19 cellular contexts compared by ENCODE assay signal in the genomic region with DNA sequence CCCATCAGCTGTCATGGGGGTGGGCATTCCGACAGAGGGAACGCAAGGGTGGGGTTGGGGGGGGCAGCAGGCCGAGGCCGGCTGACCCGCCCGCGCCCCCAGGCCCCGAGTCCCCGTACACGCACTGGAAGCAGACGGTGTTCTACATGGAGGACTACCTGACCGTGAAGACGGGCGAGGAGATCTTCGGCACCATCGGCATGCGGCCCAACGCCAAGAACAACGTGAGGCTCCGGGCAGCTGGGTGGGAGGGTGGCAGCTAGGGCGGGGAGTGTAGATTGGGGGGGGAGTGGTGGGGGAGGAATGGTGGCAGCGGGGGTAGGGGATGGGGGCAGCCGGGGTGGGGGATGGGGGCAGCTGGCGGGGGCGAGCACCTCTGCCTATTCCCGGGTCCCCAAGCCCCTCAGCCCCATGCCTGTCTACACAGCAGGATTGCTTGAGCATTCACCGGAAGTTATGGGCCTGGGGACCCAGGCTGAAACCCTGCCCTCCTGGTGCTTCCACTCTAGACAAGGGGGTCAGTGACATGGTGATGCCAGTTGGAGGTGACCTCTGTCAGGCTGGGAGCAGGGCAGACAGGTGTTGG. TPM values are rescaled to one million over a fixed set of nuclear protein-coding genes. Genes with fewer than 3 reads are reported as not detected.
DNase-seq lines count a peak whose midpoint lies in the region; ATAC-seq, FAIRE-seq and TF ChIP-seq lines count a peak whose summit lies in the region.
"Had no signal": no experiment of that assay in that cellular context is flagged by ENCODE, and none has a peak within 500 bp of the region (broad histone marks: within the 10 kb centered on the region; RNA-seq: fewer than 3 reads in every experiment).

No MANE protein-coding gene starts in this region.

- ATAC-seq in GM23338 (no peak), WTC11 (no peak), gastrocnemius medialis (no peak), HG02759 (IDR thresholded peaks at IDR 0.05; ENCODE audit: unreplicated experiment) (no peak)

- peaks cover 63% of the 10 kb centered on the region for H3K36me3 Mint-ChIP-seq in GM23338 (ENCODE audit: low read depth)
- peaks cover 52% of the 10 kb centered on the region for H3K36me3 Mint-ChIP-seq in WTC11

- H3K79me2 ChIP-seq in GM23338 (replicated peaks; ENCODE audit: insufficient read depth) (peaks cover 27% of the 10 kb centered on the region), PC-9 (ENCODE audit: low read depth) (peaks cover 32% of the 10 kb centered on the region)

- CTCF ChIA-PET in WTC11 (lab: Charles Lee) (interaction anchor here (1.8 kb wide), 1 partner anchor 80 kb away, joined by 3 read pairs; no protein-coding TSS in a partner anchor), PC-9 (lab: Charles Lee) (no interaction called here)

- peak overlapping the region; percentile 26; the same call in 1 of the 3 replicates for H3K4me3 Mint-ChIP-seq in GM23338
- H3K4me3 Mint-ChIP-seq in WTC11 = no peak overlapping the region; the same call in 1 of the 2 replicates
- H3K4me3 Mint-ChIP-seq: CD4-positive, alpha-beta memory T cell had no signal

- H3K9me2 ChIP-seq in GM23338 (ENCODE audit: insufficient read depth) = no peaks in the 10 kb centered on the region
- H3K9me2 ChIP-seq in PC-9 (ENCODE audit: insufficient read depth) = no peaks in the 10 kb centered on the region

- H3K4me1 ChIP-seq in GM23338 (ENCODE audit: insufficient read depth) = peaks cover 23% of the 10 kb centered on the region
- H3K4me1 ChIP-seq in gastrocnemius medialis = peaks cover 10 to 13% of the 10 kb centered on the region in 2 donors
- H3K4me1 ChIP-seq in PC-9 (replicated peaks; ENCODE audit: insufficient read depth) = no peaks in the 10 kb centered on the region
- H3K4me1 ChIP-seq: HAP-1 had no signal

- H3K4me2 ChIP-seq in GM23338 (no peak overlapping the region), PC-9 (no peak overlapping the region)

- BruUV-seq in PC-9 (replicated peaks; lab: Mats Ljungman, UMichigan) = no TSS peak

- H3K9me3 Mint-ChIP-seq in GM23338 (peaks cover 8% of the 10 kb centered on the region), WTC11 (no peaks in the 10 kb centered on the region)
- H3K9me3 Mint-ChIP-seq: CD4-positive, alpha-beta memory T cell had no signal

- H3K27ac ChIP-seq in GM23338 (ENCODE audit: low read depth) (peak overlapping the region; percentile 79; the same call in 1 of the 2 replicates), gastrocnemius medialis (peak overlapping the region in 3 of 4 donors; percentile 34 to 72 (median 54)), PC-9 (no peak overlapping the region)
- H3K27ac ChIP-seq: SJCRH30 had no signal

- H3K36me3 ChIP-seq in GM23338 (ENCODE audit: insufficient read depth) (peaks cover 36% of the 10 kb centered on the region), gastrocnemius medialis (peaks cover 0 to 55% of the 10 kb centered on the region in 2 donors), PC-9 (ENCODE audit: low read depth) (peaks cover 34% of the 10 kb centered on the region)

- no peak overlapping the region for H3K4me3 ChIP-seq in GM23338
- peak overlapping the region in 1 of 4 donors; percentile 59 for H3K4me3 ChIP-seq in gastrocnemius medialis
- H3K4me3 ChIP-seq in PC-9 = no peak overlapping the region
- H3K4me3 ChIP-seq: HAP-1, SJCRH30 had no signal

- H3F3A ChIP-seq in GM23338 (replicated peaks; ENCODE audit: low read depth) (peaks cover 69% of the 10 kb centered on the region), PC-9 (ENCODE audit: insufficient read depth, low read depth) (peaks cover 70% of the 10 kb centered on the region; the same call in 1 of the 2 replicates)

- in situ Hi-C loops in gastrocnemius medialis (cut with MboI; ENCODE audit: low sequenced_read_pairs in 4 of 4) = no loop called here

- H3K27ac Mint-ChIP-seq in GM23338 (no peak overlapping the region), WTC11 (peak overlapping the region; percentile 32; the same call in 1 of the 2 replicates)

- TF ChIP-seq CTCF in GM23338 (conservative IDR thresholded peaks at IDR 0.05; ENCODE audit: low read depth in 2 of 2) = no peak
- TF ChIP-seq CTCF in WTC11 (IDR thresholded peaks at IDR 0.05) = no peak
- TF ChIP-seq CTCF in gastrocnemius medialis (IDR thresholded peaks at IDR 0.05 in 4 of 5, conservative IDR thresholded peaks at IDR 0.05 in 1 of 5) = no peak
- no peak for TF ChIP-seq CTCF in PC-9 (conservative IDR thresholded peaks at IDR 0.05)

- DNase-seq in GM23338 (ENCODE audit: low spot score) (no peak), WTC11 (ENCODE audit: low spot score) (no peak), iPS-NIHi11 (ENCODE audit: low spot score) (peak; percentile 5), gastrocnemius medialis (no peak), PC-9 (no peak), GM12891 (ENCODE audit: insufficient read length, low spot score) (no peak), DMS 273 treated with DMSO at 0.1 percent for 48 hours (lab: John Stamatoyannopoulos, UW) (no peak)
- DNase-seq: ACHN, DND-41, GDM1, NCI-H1417 treated with DMSO at 0.1 percent for 48 hours, NCI-H2029 treated with DMSO at 0.1 percent for 48 hours, NCI-H510A, NCI-H82, SJCRH30 had no signal

- intact Hi-C loops in gastrocnemius medialis (cut with DNase I; ENCODE audit: low total_unique reads) (no loop called here), PC-9 (cut with micrococcal nuclease; ENCODE audit: unreplicated experiment) (no loop called here)

- H3K9me3 ChIP-seq in gastrocnemius medialis = no peaks in the 10 kb centered on the region
- H3K9me3 ChIP-seq in PC-9 (ENCODE audit: insufficient read depth, low read depth) = no peaks in the 10 kb centered on the region
- H3K9me3 ChIP-seq: HAP-1, SJCRH30 had no signal

- POLR2A ChIA-PET in WTC11 (lab: Charles Lee) (interaction anchor here (0.6 to 5.9 kb wide), 3 partner anchors 10 to 252 kb away, joined by 4 to 38 read pairs (median 5); a partner anchor contains a TSS), PC-9 (lab: Charles Lee; ENCODE audit: unreplicated experiment) (no interaction called here)

- H2AFZ ChIP-seq in GM23338 (no peak overlapping the region), PC-9 (no peak overlapping the region)

- H3K4me1 Mint-ChIP-seq in GM23338 (peaks cover 46% of the 10 kb centered on the region), WTC11 (peaks cover 43% of the 10 kb centered on the region)

- FAIRE-seq in GM12891 (lab: Jason Lieb, UNC) = no peak
- FAIRE-seq: D721Med had no signal

- TF ChIP-seq POLR2A in gastrocnemius medialis (IDR thresholded peaks at IDR 0.05) (no peak), GM12891 (IDR thresholded peaks at IDR 0.05; ENCODE audit: low read depth, low read length) (no peak)

- H3K27me3 ChIP-seq in GM23338 (ENCODE audit: insufficient read depth) (no peaks in the 10 kb centered on the region), gastrocnemius medialis (peaks cover 3 to 17% (median 11%) of the 10 kb centered on the region in 3 donors), PC-9 (ENCODE audit: insufficient read depth, low read depth) (no peaks in the 10 kb centered on the region)
- H3K27me3 ChIP-seq: SJCRH30 had no signal

- H4K20me1 ChIP-seq in GM23338 (replicated peaks; ENCODE audit: insufficient read depth) = peaks cover 47% of the 10 kb centered on the region
- H4K20me1 ChIP-seq in PC-9 (ENCODE audit: insufficient read depth) = peaks cover 84% of the 10 kb centered on the region

- H3K27me3 Mint-ChIP-seq in GM23338 (ENCODE audit: insufficient read depth, low read depth, poor library complexity) (peaks cover 44% of the 10 kb centered on the region), WTC11 (ENCODE audit: low read depth) (no peaks in the 10 kb centered on the region)

TF ChIP-seq in GM23338, 12 proteins besides CTCF, POLR2A, EP300 and RAD21 (continues in another document):
- TF ChIP-seq EZH2 (IDR thresholded peaks at IDR 0.05; ENCODE audit: low read depth, unreplicated experiment) = no peak

TF ChIP-seq in WTC11, 78 proteins besides CTCF, POLR2A, EP300 and RAD21 (continues in another document):
- TF ChIP-seq EMX1 (CRISPR knock-in tag; IDR thresholded peaks at IDR 0.05) = no peak
- TF ChIP-seq SP1 (CRISPR knock-in tag; conservative IDR thresholded peaks at IDR 0.05) = no peak

TF ChIP-seq in GM12891, 5 proteins besides CTCF, POLR2A, EP300 and RAD21:
- TF ChIP-seq PAX5 (IDR thresholded peaks at IDR 0.05; ENCODE audit: insufficient read depth, low read length, severe bottlenecking) (no peak), TAF1 (IDR thresholded peaks at IDR 0.05; ENCODE audit: low read depth, low read length) (no peak), POU2F2 (IDR thresholded peaks at IDR 0.05; ENCODE audit: low read depth, low read length) (no peak), POLR2AphosphoS5 (IDR thresholded peaks at IDR 0.05; ENCODE audit: low read depth, low read length) (no peak), SPI1 (IDR thresholded peaks at IDR 0.05; ENCODE audit: low read depth, low read length) (no peak)
TF ChIP-seq in GM12891: peak in this region for 0.

RNA-seq across cellular contexts. Expression of a gene that starts 2.8 kb away (rescaled TPM):
- total RNA-seq in GM23338 (2014; rRNA removed; shearing (Covaris generic)) = 3.1 and 5.7 TPM in 2 replicates
- 2.6 and 2.8 TPM in 2 replicates for polyA plus RNA-seq in GM23338 (2016; fragmentation: Nextera tagmentation; extraction: Ambion mirVana)
- total RNA-seq in WTC11 (2021) (5.9 to 6.7 TPM (median 6.2 TPM) in 3 replicates), gastrocnemius medialis (1 to 10 TPM in 3 of 4 donors, not detected in 1; 1.0 to 2.1 (median 1.4) TPM), PC-9 (2021) (9.5 and 14.2 TPM in 2 replicates)
- polyA plus RNA-seq in GM12891 (2012; ENCODE audit: low read depth, missing spikeins) = 5.5 TPM

RNA-seq across cellular contexts. Expression of a gene that starts 4.3 kb away (rescaled TPM):
- total RNA-seq in GM23338 (2014; rRNA removed; shearing (Covaris generic)) = 46.8 and 63.4 TPM in 2 replicates
- polyA plus RNA-seq in GM23338 (2016; fragmentation: Nextera tagmentation; extraction: Ambion mirVana) = 77.3 and 79.3 TPM in 2 replicates
- total RNA-seq in WTC11 (2021) = 74.6 to 89.5 TPM (median 85.4 TPM) in 3 replicates
- total RNA-seq in gastrocnemius medialis = under 1 TPM in 3 of 4 donors, not detected in 1; 0.26 to 0.97 (median 0.73) TPM
- 1.7 and 2.1 TPM in 2 replicates for total RNA-seq in PC-9 (2021)
- polyA plus RNA-seq in GM12891 (2012; ENCODE audit: low read depth, missing spikeins) = not detected

RNA-seq across cellular contexts. Expression of a gene that starts 9.5 kb away (rescaled TPM):
- total RNA-seq in GM23338 (2014; rRNA removed; shearing (Covaris generic)) = 700 and 762 TPM in 2 replicates
- 587 and 590 TPM in 2 replicates for polyA plus RNA-seq in GM23338 (2016; fragmentation: Nextera tagmentation; extraction: Ambion mirVana)
- total RNA-seq in WTC11 (2021) (500 to 527 TPM (median 518 TPM) in 3 replicates), gastrocnemius medialis (100 to 1,000 TPM; 190 to 242 (median 229) TPM), PC-9 (2021) (228 and 261 TPM in 2 replicates)
- polyA plus RNA-seq in GM12891 (2012; ENCODE audit: low read depth, missing spikeins) = 282 TPM

RNA-seq across cellular contexts. Expression of a gene that starts 20.9 kb away (rescaled TPM):
- total RNA-seq in GM23338 (2014; rRNA removed; shearing (Covaris generic)) = 30.6 and 61.3 TPM in 2 replicates
- polyA plus RNA-seq in GM23338 (2016; fragmentation: Nextera tagmentation; extraction: Ambion mirVana) = 102 and 114 TPM in 2 replicates
- 139 to 146 TPM (median 140 TPM) in 3 replicates for total RNA-seq in WTC11 (2021)
- 10 to 100 TPM; 10.7 to 12.9 (median 11.8) TPM for total RNA-seq in gastrocnemius medialis
- 80.3 and 84.8 TPM in 2 replicates for total RNA-seq in PC-9 (2021)
- 49.7 TPM for polyA plus RNA-seq in GM12891 (2012; ENCODE audit: low read depth, missing spikeins)

RNA-seq across cellular contexts. Expression of a gene that starts 20.9 kb away (rescaled TPM):
- 89.3 and 164 TPM in 2 replicates for total RNA-seq in GM23338 (2014; rRNA removed; shearing (Covaris generic))
- polyA plus RNA-seq in GM23338 (2016; fragmentation: Nextera tagmentation; extraction: Ambion mirVana) = 57.4 and 72.4 TPM in 2 replicates
- total RNA-seq in WTC11 (2021) (149 to 165 TPM (median 154 TPM) in 3 replicates), gastrocnemius medialis (10 to 100 TPM; 11.0 to 18.6 (median 13.7) TPM), PC-9 (2021) (181 and 220 TPM in 2 replicates)
- polyA plus RNA-seq in GM12891 (2012; ENCODE audit: low read depth, missing spikeins) = 99.2 TPM

Comparison
In these comparisons a context has a peak if more than half of its experiments do, and no peak if none do; other contexts are left out.
1. RNA of a gene that starts 4.3 kb away (total RNA-seq): 74.6 to 89.5 TPM in WTC11 and 46.8 to 63.4 TPM in GM23338; 1.7 to 2.1 TPM in PC-9 and 0.26 to 0.97 TPM in gastrocnemius medialis; every median in the first group is over 10 times any median in the second.